ENCODE assay signal across 11 cellular contexts in the genomic region with DNA sequence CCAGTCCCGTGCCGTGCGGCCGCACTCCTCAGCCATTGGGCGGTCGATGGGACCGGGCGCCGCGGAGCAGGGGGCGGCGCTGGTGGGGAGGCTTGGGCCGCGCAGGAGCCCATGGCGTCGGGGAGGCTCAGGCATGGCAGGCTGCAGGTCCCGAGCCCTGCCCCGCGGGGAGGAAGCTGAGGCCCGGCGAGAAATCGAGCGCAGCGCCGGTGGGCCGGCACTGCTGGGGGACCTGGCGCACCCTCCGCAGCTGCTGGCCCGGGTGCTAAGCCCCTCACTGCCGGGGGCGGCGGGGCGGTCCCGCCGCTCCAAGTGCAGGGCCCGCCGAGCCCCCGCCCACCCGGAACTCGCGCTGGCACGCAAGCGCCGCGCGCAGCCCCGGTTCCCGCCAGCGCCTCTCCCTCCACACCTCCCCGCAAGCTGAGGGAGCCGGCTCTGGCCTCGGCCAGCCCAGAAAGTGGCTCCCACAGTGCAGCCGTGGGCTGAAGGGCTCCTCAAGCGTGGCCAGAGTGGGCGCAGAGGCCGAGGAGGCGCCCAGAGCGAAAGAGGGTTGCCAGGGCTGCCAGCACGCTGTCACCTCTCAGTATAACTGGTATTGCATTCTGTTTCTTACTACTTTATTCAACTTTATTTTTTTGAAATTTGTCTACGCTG. TPM values are rescaled to one million over a fixed set of nuclear protein-coding genes. Genes with fewer than 3 reads are reported as not detected.
DNase-seq lines count a peak whose midpoint lies in the region; ATAC-seq, FAIRE-seq and TF ChIP-seq lines count a peak whose summit lies in the region.
"Not testable (repeated sequence)": the region's sequence is repeated elsewhere in the genome, so short reads cannot be mapped to it uniquely, and the experiment has no call there.
"Had no signal": no experiment of that assay in that cellular context is flagged by ENCODE, and none has a peak within 500 bp of the region (broad histone marks: within the 10 kb centered on the region; RNA-seq: fewer than 3 reads in every experiment).

No MANE protein-coding gene starts in this region.

- CTCF ChIA-PET in activated CD4-positive, alpha-beta T cell treated with anti-CD3 and anti-CD28 coated beads for 36 hours (lab: Charles Lee): not testable (repeated sequence)

- peak overlapping the region; percentile 58 for H3K4me3 Mint-ChIP-seq in activated CD4-positive, alpha-beta T cell treated with anti-CD3 and anti-CD28 coated beads for 36 hours
- peak overlapping the region in 1 of 10 donors; percentile 3 for H3K4me3 Mint-ChIP-seq in naive thymus-derived CD8-positive, alpha-beta T cell

- H3K27me3 ChIP-seq in bronchial epithelial cell (ENCODE audit: control insufficient read depth, insufficient read depth, low read length); kidney epithelial cell (ENCODE audit: control insufficient read depth, insufficient read depth, low read length); upper lobe of right lung: not testable (repeated sequence)

- peak; percentile 74 for ATAC-seq in GM19463 (IDR thresholded peaks at IDR 0.05; ENCODE audit: unreplicated experiment)
- peak; percentile 75 for ATAC-seq in HG02798 (IDR thresholded peaks at IDR 0.05; ENCODE audit: poor library complexity, unreplicated experiment)
- ATAC-seq in HG03571 (IDR thresholded peaks at IDR 0.05; ENCODE audit: unreplicated experiment): peak; percentile 74
- ATAC-seq in activated CD4-positive, alpha-beta T cell treated with anti-CD3 and anti-CD28 coated beads for 36 hours: peak; percentile 53
- ATAC-seq in naive thymus-derived CD8-positive, alpha-beta T cell: peak; percentile 33 to 53
- ATAC-seq in upper lobe of right lung: peak; percentile 47

- H3K9me3 Mint-ChIP-seq in activated CD4-positive, alpha-beta T cell treated with anti-CD3 and anti-CD28 coated beads for 36 hours (ENCODE audit: low read depth); naive thymus-derived CD8-positive, alpha-beta T cell: not testable (repeated sequence)

- H3K27ac Mint-ChIP-seq in activated CD4-positive, alpha-beta T cell treated with anti-CD3 and anti-CD28 coated beads for 36 hours; naive thymus-derived CD8-positive, alpha-beta T cell: not testable (repeated sequence)

- POLR2A ChIA-PET in activated CD4-positive, alpha-beta T cell treated with anti-CD3 and anti-CD28 coated beads for 36 hours (lab: Charles Lee); naive thymus-derived CD8-positive, alpha-beta T cell (lab: Charles Lee): not testable (repeated sequence)

- not testable (repeated sequence) for H3K27me3 Mint-ChIP-seq in activated CD4-positive, alpha-beta T cell treated with anti-CD3 and anti-CD28 coated beads for 36 hours
- peaks cover 0 to 11% (median 0%) of the 10 kb centered on the region in 5 donors for H3K27me3 Mint-ChIP-seq in naive thymus-derived CD8-positive, alpha-beta T cell

- intact Hi-C loops in activated CD4-positive, alpha-beta T cell treated with anti-CD3 and anti-CD28 coated beads for 36 hours (cut with DNase I, micrococcal nuclease); upper lobe of right lung (cut with DNase I): not testable (repeated sequence)

- not testable (repeated sequence) for H3K4me1 ChIP-seq in upper lobe of right lung

- TF ChIP-seq CTCF in bronchial epithelial cell (IDR thresholded peaks at IDR 0.05; ENCODE audit: insufficient read depth, low read length, severe bottlenecking); kidney epithelial cell (IDR thresholded peaks at IDR 0.05; ENCODE audit: insufficient read depth, low read length, poor library complexity, severe bottlenecking); upper lobe of right lung (IDR thresholded peaks at IDR 0.05): not testable (repeated sequence)

- H3K4me3 ChIP-seq in bronchial epithelial cell (ENCODE audit: low read depth, low read length): peak overlapping the region; percentile 21
- H3K4me3 ChIP-seq in kidney epithelial cell (ENCODE audit: low read depth, low read length): peak overlapping the region; percentile 15
- H3K4me3 ChIP-seq in upper lobe of right lung: not testable (repeated sequence)

- H3K36me3 Mint-ChIP-seq in activated CD4-positive, alpha-beta T cell treated with anti-CD3 and anti-CD28 coated beads for 36 hours (ENCODE audit: low read depth); naive thymus-derived CD8-positive, alpha-beta T cell: not testable (repeated sequence)

- not testable (repeated sequence) for H3K9me3 ChIP-seq in upper lobe of right lung

- FAIRE-seq in bronchial epithelial cell (lab: Jason Lieb, UNC): not testable (repeated sequence)

- DNase-seq in activated CD4-positive, alpha-beta T cell treated with anti-CD3 and anti-CD28 coated beads for 36 hours: peak; percentile 42
- not testable (repeated sequence) for DNase-seq in bronchial epithelial cell (ENCODE audit: low read depth); kidney epithelial cell (ENCODE audit: low read depth); upper lobe of right lung
- peak in 1 of 10 donors; percentile 19 for DNase-seq in naive thymus-derived CD8-positive, alpha-beta T cell

- not testable (repeated sequence) for H3K4me1 Mint-ChIP-seq in activated CD4-positive, alpha-beta T cell treated with anti-CD3 and anti-CD28 coated beads for 36 hours; naive thymus-derived CD8-positive, alpha-beta T cell

- H3K27ac ChIP-seq in upper lobe of right lung: not testable (repeated sequence)

- not testable (repeated sequence) for H3K36me3 ChIP-seq in bronchial epithelial cell (ENCODE audit: control insufficient read depth, insufficient read depth, low read length); kidney epithelial cell (ENCODE audit: control insufficient read depth, insufficient read depth, low read length); upper lobe of right lung

RNA-seq across cellular contexts. Expression of a gene that starts 14.3 kb away (rescaled TPM):
- under 1 TPM; 0.25 to 0.64 TPM for total RNA-seq in activated CD4-positive, alpha-beta T cell treated with anti-CD3 and anti-CD28 coated beads for 36 hours
- total RNA-seq in bronchial epithelial cell (0.26 TPM in 2 replicates), kidney epithelial cell (8.6 and 14.7 TPM in 2 replicates), upper lobe of right lung (14.3 TPM)
- total RNA-seq in naive thymus-derived CD8-positive, alpha-beta T cell: under 1 TPM; 0.10 to 0.41 TPM
- polyA plus RNA-seq in naive thymus-derived CD8-positive, alpha-beta T cell: under 1 TPM in 1 of 3 donors, not detected in 2; 0.38 TPM
- total RNA-seq: CD4-positive, CD25-positive, alpha-beta regulatory T cell; HepG2; SJCRH30 had no signal
- polyA plus RNA-seq: HepG2 had no signal
